ENCODE assay signal across 1 cellular context in the genomic region with DNA sequence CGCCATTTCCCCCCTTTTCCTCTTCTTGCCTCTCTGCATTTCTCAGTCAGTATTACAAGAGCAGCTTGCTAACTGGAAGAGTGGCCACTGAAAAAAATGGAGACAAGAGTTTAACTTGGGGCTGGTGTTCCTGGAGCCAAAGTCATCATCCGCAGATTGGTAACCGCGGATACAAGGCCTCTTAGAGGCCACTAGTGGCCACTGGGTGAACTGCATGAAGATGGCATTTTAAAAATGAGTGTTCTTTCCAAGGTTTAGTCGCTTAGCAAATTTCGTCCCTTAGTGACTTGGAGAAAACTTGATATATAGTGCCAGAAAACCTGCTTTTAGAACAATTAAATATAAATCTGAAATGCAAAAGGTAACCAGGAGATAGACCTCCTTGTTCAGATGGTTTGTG.
TF ChIP-seq lines count a peak whose summit lies in the region.

No MANE protein-coding gene starts in this region.

TF ChIP-seq in K562, 482 proteins besides CTCF, POLR2A, EP300 and RAD21 (continued from another document):
- no peak for TF ChIP-seq CXXC5 (CRISPR knock-in tag; IDR thresholded peaks at IDR 0.05)
- TF ChIP-seq SIN3A (IDR thresholded peaks at IDR 0.05; ENCODE audit: borderline replicate concordance in 2 of 2, control insufficient read depth in 1 of 2, low read depth in 2 of 2, low read length in 2 of 2): no peak
- TF ChIP-seq SMC3 (conservative IDR thresholded peaks at IDR 0.05; ENCODE audit: insufficient read depth, low read depth, low read length): peak; percentile 39; the same call in 1 of the 2 replicates
- TF ChIP-seq, protein P1, sequence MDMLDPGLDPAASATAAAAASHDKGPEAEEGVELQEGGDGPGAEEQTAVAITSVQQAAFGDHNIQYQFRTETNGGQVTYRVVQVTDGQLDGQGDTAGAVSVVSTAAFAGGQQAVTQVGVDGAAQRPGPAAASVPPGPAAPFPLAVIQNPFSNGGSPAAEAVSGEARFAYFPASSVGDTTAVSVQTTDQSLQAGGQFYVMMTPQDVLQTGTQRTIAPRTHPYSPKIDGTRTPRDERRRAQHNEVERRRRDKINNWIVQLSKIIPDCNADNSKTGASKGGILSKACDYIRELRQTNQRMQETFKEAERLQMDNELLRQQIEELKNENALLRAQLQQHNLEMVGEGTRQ (CRISPR knock-in tag; IDR thresholded peaks at IDR 0.05): no peak
- TF ChIP-seq ZFP1 (CRISPR knock-in tag; IDR thresholded peaks at IDR 0.05): no peak
- TF ChIP-seq RFX1 (IDR thresholded peaks at IDR 0.05): peak; percentile 30; the same call in 1 of the 2 replicates
- no peak for TF ChIP-seq BDP1 (IDR thresholded peaks at IDR 0.05; ENCODE audit: insufficient read depth, insufficient read length)
- no peak for TF ChIP-seq SRF (CRISPR knock-in tag; IDR thresholded peaks at IDR 0.05)
- no peak for TF ChIP-seq HMG20B (CRISPR knock-in tag; IDR thresholded peaks at IDR 0.05)
- 0 out of 2 replicates have a peak, but pooled peaks have one; percentile 27 for TF ChIP-seq RB1 (IDR thresholded peaks at IDR 0.05; ENCODE audit: low read depth)
- TF ChIP-seq JUND (IDR thresholded peaks at IDR 0.05; ENCODE audit: borderline replicate concordance, low read depth, low read length): no peak
- TF ChIP-seq JUND (tag; IDR thresholded peaks at IDR 0.05; ENCODE audit: borderline replicate concordance, low read depth, low read length): no peak
